36 cellular contexts compared by ENCODE assay signal in genomic region chr3:89971329-89971728, GRCh38.
"Had no signal": no experiment of that assay in that cellular context is flagged by ENCODE, and none has a peak within 500 bp of the region (broad histone marks: within the 10 kb centered on the region; RNA-seq: fewer than 3 reads in every experiment).

No MANE protein-coding gene starts in this region.

- H3K36me3 ChIP-seq: MG63 had no signal

- H3K27me3 ChIP-seq: MG63 had no signal

- DNase-seq: Kasumi-1, MG63, MM.1S, MV-4-11, NCI-H1048, NCI-H1092, NCI-H1092 treated with DMSO at 0.1 percent for 48 hours, NCI-H1105, NCI-H1105 treated with DMSO at 0.1 percent for 48 hours, NCI-H1417, NCI-H1417 treated with DMSO at 0.1 percent for 48 hours, NCI-H1436, NCI-H1436 treated with DMSO at 0.1 percent for 48 hours, NCI-H146, NCI-H1694, NCI-H1694 treated with DMSO at 0.1 percent for 48 hours, NCI-H187, NCI-H187 treated with DMSO at 0.1 percent for 48 hours, NCI-H1930, NCI-H2029, NCI-H2029 treated with DMSO at 0.1 percent for 48 hours, NCI-H2081, NCI-H2081 treated with DMSO at 0.1 percent for 48 hours, NCI-H2107, NCI-H2171, NCI-H2171 treated with DMSO at 0.1 percent for 48 hours, NCI-H2227 treated with DMSO at 0.1 percent for 48 hours, NCI-H226, NCI-H345, NCI-H446, NCI-H446 treated with DMSO at 0.1 percent for 48 hours, NCI-H510A, NCI-H510A treated with DMSO at 0.1 percent for 48 hours, NCI-H524, NCI-H524 treated with DMSO at 0.1 percent for 48 hours, NCI-H526 had no signal

- H3K9me3 ChIP-seq: MG63 had no signal

- H3K4me3 ChIP-seq: MG63 had no signal
